10 cellular contexts compared by ENCODE assay signal in genomic region chr20:57142667-57143066, GRCh38.
"Had no signal": no experiment of that assay in that cellular context is flagged by ENCODE, and none has a peak within 500 bp of the region (broad histone marks: within the 10 kb centered on the region; RNA-seq: fewer than 3 reads in every experiment).

No MANE protein-coding gene starts in this region.

- H3K9ac ChIP-seq: GM23248, KMS-11 had no signal

- H3K4me1 ChIP-seq: HAP-1 had no signal

- H3K27ac Mint-ChIP-seq: HFFc6, IgD-negative memory B cell had no signal

- FAIRE-seq: HepG2 had no signal

- DNase-seq: GM23248, GOT3, H7, HFFc6, KBM-7 had no signal

- H3K36me3 Mint-ChIP-seq: IgD-negative memory B cell had no signal

- H3K9me3 ChIP-seq: HAP-1 had no signal

- H3K4me2 ChIP-seq: KMS-11 had no signal

- H3K9me3 Mint-ChIP-seq: HFFc6 had no signal

- H3K4me3 Mint-ChIP-seq: HFFc6, IgD-negative memory B cell had no signal

- H2AFZ ChIP-seq: GM23248 had no signal

- H3K27ac ChIP-seq: GM23248, KMS-11 had no signal

- H3K4me3 ChIP-seq: GM23248, HAP-1 had no signal

- ATAC-seq: HCT116, HepG2 had no signal

- H3K4me1 Mint-ChIP-seq: IgD-negative memory B cell had no signal

- H3K36me3 ChIP-seq: HAP-1 had no signal
